In genomic region chr11:95095858-95096587, GRCh38 we compare ENCODE assay signal across 9 cellular contexts. TPM values are rescaled to one million over a fixed set of nuclear protein-coding genes. Genes with fewer than 3 reads are reported as not detected.
A peak's percentile ranks its signal among the peaks of the same experiment; 100 is the strongest.
DNase-seq lines count a peak whose midpoint lies in the region; ATAC-seq and TF ChIP-seq lines count a peak whose summit lies in the region.
"Had no signal": no experiment of that assay in that cellular context is flagged by ENCODE, and none has a peak within 500 bp of the region (broad histone marks: within the 10 kb centered on the region; RNA-seq: fewer than 3 reads in every experiment).

No MANE protein-coding gene starts in this region.

- H3K27ac ChIP-seq in skeletal muscle tissue (ENCODE audit: low read depth, low read length) (peak overlapping the region; percentile 80), H9 (ENCODE audit: insufficient read length, low read depth, low read length) (no peak overlapping the region)
- H3K27ac ChIP-seq in effector memory CD4-positive, alpha-beta T cell (ENCODE audit: insufficient read depth, low read length, poor library complexity, severe bottlenecking) = no peak overlapping the region

- no peak overlapping the region for H2BK120ac ChIP-seq in H9 (ENCODE audit: low read depth, low read length, poor library complexity, severe bottlenecking)

- H2BK20ac ChIP-seq in H9 (ENCODE audit: low read depth, low read length, poor library complexity, severe bottlenecking) = no peak overlapping the region

- H3K23me2 ChIP-seq in H9 (ENCODE audit: insufficient read length, low read depth, low read length, poor library complexity, severe bottlenecking) = no peaks in the 10 kb centered on the region

- no peak overlapping the region for H3K23ac ChIP-seq in H9 (ENCODE audit: insufficient read length, low read depth, low read length)

- peaks cover 53% of the 10 kb centered on the region for H3K4me1 Mint-ChIP-seq in activated T-helper 17 cell treated with anti-CD3 and anti-CD28 coated beads, Interleukin-2, amount 50 U/mL, for 72 hours
- peaks cover 8 to 11% of the 10 kb centered on the region in 2 experiments for H3K4me1 Mint-ChIP-seq in H9

- no peak overlapping the region for H3K4me2 ChIP-seq in H9 (ENCODE audit: insufficient read depth, insufficient read length, low read length)

- H3K27me3 ChIP-seq in skeletal muscle tissue (ENCODE audit: control insufficient read depth in 3 of 3, insufficient read depth in 3 of 3, low read length in 3 of 3) = no peaks in the 10 kb centered on the region
- H3K27me3 ChIP-seq in H9 (ENCODE audit: insufficient read depth, low read length) = peaks cover 7% of the 10 kb centered on the region; the same call in 1 of the 2 replicates
- H3K27me3 ChIP-seq in effector memory CD4-positive, alpha-beta T cell (replicated peaks; ENCODE audit: control insufficient read depth, insufficient read depth, low read length, poor library complexity, severe bottlenecking) = no peaks in the 10 kb centered on the region

- no peak overlapping the region for H4K91ac ChIP-seq in H9 (ENCODE audit: insufficient read length, low read depth, low read length)

- peak overlapping the region in 2 of 3 donors; percentile 20 to 54 for H3K9ac ChIP-seq in skeletal muscle tissue (ENCODE audit: low read depth in 1 of 3, low read length in 3 of 3)
- no peak overlapping the region for H3K9ac ChIP-seq in H9 (ENCODE audit: extremely low read depth, insufficient read length, low read length)

- no peaks in the 10 kb centered on the region for H4K20me1 ChIP-seq in H9 (ENCODE audit: control insufficient read depth, insufficient read depth, insufficient read length)

- no peak overlapping the region for H4K5ac ChIP-seq in H9 (ENCODE audit: insufficient read length, low read depth, low read length)

- no peak overlapping the region for H3K4me3 ChIP-seq in skeletal muscle tissue (ENCODE audit: low read length in 3 of 3)
- no peak overlapping the region for H3K4me3 ChIP-seq in effector memory CD4-positive, alpha-beta T cell (ENCODE audit: insufficient read depth, low read depth, low read length, poor library complexity, severe bottlenecking)

- peak overlapping the region; percentile 35 for H3K27ac Mint-ChIP-seq in activated T-helper 17 cell treated with anti-CD3 and anti-CD28 coated beads, Interleukin-2, amount 50 U/mL, for 72 hours
- no peak overlapping the region for H3K27ac Mint-ChIP-seq in H9

- no peaks in the 10 kb centered on the region for H3K9me3 Mint-ChIP-seq in activated T-helper 17 cell treated with anti-CD3 and anti-CD28 coated beads, Interleukin-2, amount 50 U/mL, for 72 hours
- H3K9me3 Mint-ChIP-seq in H9 = no peaks in the 10 kb centered on the region

- no peak for TF ChIP-seq CTCF in H9 (conservative IDR thresholded peaks at IDR 0.05)

- no peak overlapping the region for H3K56ac ChIP-seq in H9 (ENCODE audit: insufficient read length, low read depth, low read length)

- H4K8ac ChIP-seq in H9 (replicated peaks; ENCODE audit: insufficient read length, low read depth, low read length) = no peak overlapping the region

- H2AFZ ChIP-seq in H9 (ENCODE audit: low read length) = no peak overlapping the region

- no peak overlapping the region for H2BK15ac ChIP-seq in H9 (ENCODE audit: low read depth, low read length)

- H3K4me1 ChIP-seq in skeletal muscle tissue (ENCODE audit: control insufficient read depth in 3 of 3, insufficient read depth in 3 of 3, low read length in 3 of 3) (peaks cover 42 to 68% (median 46%) of the 10 kb centered on the region in 3 donors), H9 (ENCODE audit: insufficient read depth, low read length) (peaks cover 4% of the 10 kb centered on the region)
- no peaks in the 10 kb centered on the region for H3K4me1 ChIP-seq in effector memory CD4-positive, alpha-beta T cell (ENCODE audit: control insufficient read depth, insufficient read depth, low read length, poor library complexity, severe bottlenecking)

- H3K79me1 ChIP-seq in H9 (ENCODE audit: insufficient read depth, low read depth, low read length, poor library complexity, severe bottlenecking) = no peaks in the 10 kb centered on the region

- no peak overlapping the region for H3K14ac ChIP-seq in H9 (ENCODE audit: insufficient read depth, low read length)

- ATAC-seq in GM19351 (IDR thresholded peaks at IDR 0.05; ENCODE audit: unreplicated experiment) (peak; percentile 82), HG03196 (IDR thresholded peaks at IDR 0.05; ENCODE audit: unreplicated experiment) (peak; percentile 86)
- peak; percentile 87 for ATAC-seq in activated T-helper 17 cell treated with anti-CD3 and anti-CD28 coated beads, Interleukin-2, amount 50 U/mL, for 72 hours (replicated peaks)

- H3K4ac ChIP-seq in H9 (ENCODE audit: low read depth, low read length) = no peak overlapping the region

- no peaks in the 10 kb centered on the region for H3K36me3 Mint-ChIP-seq in activated T-helper 17 cell treated with anti-CD3 and anti-CD28 coated beads, Interleukin-2, amount 50 U/mL, for 72 hours (ENCODE audit: low read depth)
- no peaks in the 10 kb centered on the region for H3K36me3 Mint-ChIP-seq in H9 (ENCODE audit: insufficient read depth in 1 of 3, low read depth in 3 of 3)

- no CpG with 5 or more reads among the region's 4 CpGs for WGBS in H9 (ENCODE audit: extremely low coverage, insufficient read length, low lambda C conversion rate)

- H3K9me3 ChIP-seq in skeletal muscle tissue (ENCODE audit: control insufficient read depth in 3 of 3, low read length in 3 of 3) = no peaks in the 10 kb centered on the region
- H3K9me3 ChIP-seq in H9 (ENCODE audit: control insufficient read depth, low read depth, low read length) = no peaks in the 10 kb centered on the region
- no peaks in the 10 kb centered on the region for H3K9me3 ChIP-seq in effector memory CD4-positive, alpha-beta T cell (ENCODE audit: control insufficient read depth, low read length)

- no peak overlapping the region for H3T11ph ChIP-seq in H9 (ENCODE audit: low read length)

- no peaks in the 10 kb centered on the region for H3K27me3 Mint-ChIP-seq in activated T-helper 17 cell treated with anti-CD3 and anti-CD28 coated beads, Interleukin-2, amount 50 U/mL, for 72 hours
- H3K27me3 Mint-ChIP-seq in H9 (ENCODE audit: low read depth) = peaks cover 34% of the 10 kb centered on the region

- H3K36me3 ChIP-seq in skeletal muscle tissue (ENCODE audit: control insufficient read depth in 3 of 3, insufficient read depth in 3 of 3, low read length in 3 of 3) = no peaks in the 10 kb centered on the region
- H3K36me3 ChIP-seq in effector memory CD4-positive, alpha-beta T cell (ENCODE audit: control insufficient read depth, insufficient read depth, low read length) = no peaks in the 10 kb centered on the region

- H2AK5ac ChIP-seq in H9 (ENCODE audit: insufficient read length, low read length) = no peak overlapping the region

- no peaks in the 10 kb centered on the region for H3K79me2 ChIP-seq in H9 (ENCODE audit: insufficient read depth, low read length)

- no peak overlapping the region for H2BK5ac ChIP-seq in H9 (ENCODE audit: insufficient read length, low read length)

- no peak overlapping the region for H2BK12ac ChIP-seq in H9 (ENCODE audit: insufficient read length, low read depth, low read length)

- H3K18ac ChIP-seq in H9 (ENCODE audit: insufficient read length, low read depth, low read length) = no peak overlapping the region

- peak overlapping the region; percentile 34 for H3K4me3 Mint-ChIP-seq in activated T-helper 17 cell treated with anti-CD3 and anti-CD28 coated beads, Interleukin-2, amount 50 U/mL, for 72 hours
- H3K4me3 Mint-ChIP-seq in H9 = no peak overlapping the region

- peak; percentile 68 for DNase-seq in COLO829 (ENCODE audit: low spot score)
- DNase-seq in SKM-1 (lab: John Stamatoyannopoulos, UW; ENCODE audit: unreplicated experiment) = no peak
- DNase-seq in H9 = no peak
- DNase-seq in effector memory CD4-positive, alpha-beta T cell = no peak

RNA-seq across cellular contexts. Expression of gene ENDOD1, which starts 6.4 kb away (rescaled TPM):
- 1 to 10 TPM; 6.7 to 8.0 TPM for total RNA-seq in activated T-helper 17 cell treated with anti-CD3 and anti-CD28 coated beads, Interleukin-2, amount 50 U/mL, for 72 hours
- total RNA-seq in skeletal muscle tissue = 99.2 TPM
- 0.87 and 1.1 TPM in 2 replicates for total RNA-seq in H9 (2021)

RNA-seq across cellular contexts. Expression of gene SRSF8, which starts 29.3 kb away (rescaled TPM):
- total RNA-seq in activated T-helper 17 cell treated with anti-CD3 and anti-CD28 coated beads, Interleukin-2, amount 50 U/mL, for 72 hours = 10 to 100 TPM; 25.5 to 32.1 TPM
- total RNA-seq in skeletal muscle tissue = 11.5 TPM
- 22.5 and 25.1 TPM in 2 replicates for total RNA-seq in H9 (2021)

RNA-seq across cellular contexts. Expression of gene KDM4F, which starts 46.8 kb away (rescaled TPM):
- not detected for total RNA-seq in activated T-helper 17 cell treated with anti-CD3 and anti-CD28 coated beads, Interleukin-2, amount 50 U/mL, for 72 hours
- not detected for total RNA-seq in skeletal muscle tissue
- not detected in 2 replicates for total RNA-seq in H9 (2021)
- total RNA-seq: epithelial cell of proximal tubule had no signal

Comparison
In these comparisons a context has a peak if more than half of its experiments do, and no peak if none do; other contexts are left out.
1. RNA of gene ENDOD1, which starts 6.4 kb away (total RNA-seq): 99.2 TPM in skeletal muscle tissue (single experiment); 6.7 to 8.0 TPM in activated T-helper 17 cell treated with anti-CD3 and anti-CD28 coated beads, Interleukin-2, amount 50 U/mL, for 72 hours and 0.87 to 1.1 TPM in H9; every median in the first group is over 10 times any median in the second.
2. Peak in every context shown above with its lines, with median percentiles within 50 percentile points of each other: ATAC-seq.